Comparison of ENCODE assay signal across 8 cellular contexts in genomic region chr1:116374340-116375164, GRCh38. TPM values are rescaled to one million over a fixed set of nuclear protein-coding genes. Genes with fewer than 3 reads are reported as not detected.
DNase-seq lines count a peak whose midpoint lies in the region; ATAC-seq, FAIRE-seq and TF ChIP-seq lines count a peak whose summit lies in the region.

No MANE protein-coding gene starts in this region.

- peaks cover 40% of the 10 kb centered on the region for H3K4me1 ChIP-seq in Caco-2
- H3K4me1 ChIP-seq in subcutaneous abdominal adipose tissue (ENCODE audit: control insufficient read depth in 5 of 5, insufficient read depth in 5 of 5, low read length in 5 of 5), result peaks cover 19 to 65% (median 60%) of the 10 kb centered on the region in 5 donors

- peaks cover 44% of the 10 kb centered on the region for H3K36me3 Mint-ChIP-seq in Caco-2 (ENCODE audit: insufficient read depth, unreplicated experiment)
- no peaks in the 10 kb centered on the region for H3K36me3 Mint-ChIP-seq in brain

- H3K27ac Mint-ChIP-seq in Caco-2 (ENCODE audit: unreplicated experiment) (peak overlapping the region; percentile 64), brain (peak overlapping the region; percentile 91 to 97 (median 96))

- H3K4me3 Mint-ChIP-seq in Caco-2 (ENCODE audit: unreplicated experiment), result peak overlapping the region; percentile 89
- H3K4me3 Mint-ChIP-seq in brain, result peak overlapping the region; percentile 97 to 99 (median 98)

- H3K9me3 Mint-ChIP-seq in Caco-2 (ENCODE audit: unreplicated experiment) (no peaks in the 10 kb centered on the region), brain (peaks cover 0 to 2% (median 0%) of the 10 kb centered on the region in 5 experiments)

- CTCF ChIA-PET in Caco-2 (lab: Charles Lee), result no interaction called here

- no peak for FAIRE-seq in frontal cortex (lab: Jason Lieb, UNC)

- no peaks in the 10 kb centered on the region for H3K9me3 ChIP-seq in Caco-2
- no peaks in the 10 kb centered on the region for H3K9me3 ChIP-seq in subcutaneous abdominal adipose tissue (ENCODE audit: control insufficient read depth in 5 of 5, low read length in 5 of 5)

- peak overlapping the region; percentile 68 to 83 (median 75) for H3K9ac ChIP-seq in subcutaneous abdominal adipose tissue (ENCODE audit: low read length in 5 of 5)

- TF ChIP-seq CTCF in Caco-2 (IDR thresholded peaks at IDR 0.05; ENCODE audit: insufficient read depth in 1 of 2, low read depth in 1 of 2, low read length in 1 of 2, severe bottlenecking in 1 of 2, unreplicated experiment in 1 of 2) (no peak), brain (conservative IDR thresholded peaks at IDR 0.05) (no peak)

- intact Hi-C loops in Caco-2 (cut with micrococcal nuclease; ENCODE audit: unreplicated experiment), result loop anchor here (5.0 kb wide), 2 partner anchors 103 to 113 kb away; no protein-coding TSS in a partner anchor
- intact Hi-C loops in left colon (cut with DNase I, micrococcal nuclease), result no loop called here

- POLR2A ChIA-PET in Caco-2 (lab: Charles Lee), result no interaction called here

- peak; percentile 9 for ATAC-seq in left colon
- ATAC-seq in GM19452 (IDR thresholded peaks at IDR 0.05; ENCODE audit: unreplicated experiment), result no peak

- H3K4me3 ChIP-seq in Caco-2 (ENCODE audit: low read depth, low read length) (peak overlapping the region; percentile 86), subcutaneous abdominal adipose tissue (ENCODE audit: low read depth in 1 of 5, low read length in 5 of 5) (peak overlapping the region; percentile 85 to 87 (median 85))

- H3K27me3 Mint-ChIP-seq in Caco-2 (ENCODE audit: insufficient read depth, unreplicated experiment) (no peaks in the 10 kb centered on the region), brain (peaks cover 10% of the 10 kb centered on the region)

- peak overlapping the region; percentile 82 for H3K27ac ChIP-seq in subcutaneous abdominal adipose tissue (ENCODE audit: low read depth, low read length)

- no peaks in the 10 kb centered on the region for H3K27me3 ChIP-seq in Caco-2 (replicated peaks; ENCODE audit: control insufficient read depth, insufficient read depth, low read length)
- no peaks in the 10 kb centered on the region for H3K27me3 ChIP-seq in subcutaneous abdominal adipose tissue (ENCODE audit: control insufficient read depth in 5 of 5, insufficient read depth in 4 of 5, low read length in 5 of 5)

- no peaks in the 10 kb centered on the region for H3K36me3 ChIP-seq in Caco-2 (ENCODE audit: control insufficient read depth, insufficient read depth, low read length)
- H3K36me3 ChIP-seq in subcutaneous abdominal adipose tissue (ENCODE audit: control insufficient read depth in 5 of 5, insufficient read depth in 5 of 5, low read length in 5 of 5), result no peaks in the 10 kb centered on the region

- BruUV-seq in Caco-2 (replicated peaks; lab: Mats Ljungman, UMichigan), result no TSS peak

- peaks cover 31% of the 10 kb centered on the region for H3K4me1 Mint-ChIP-seq in Caco-2 (ENCODE audit: low read depth, unreplicated experiment)
- peaks cover 56% of the 10 kb centered on the region for H3K4me1 Mint-ChIP-seq in brain

- DNase-seq in Caco-2 (no peak), NCI-H2227 (lab: John Stamatoyannopoulos, UW; ENCODE audit: unreplicated experiment) (peak; percentile 44), left colon (peak in 1 of 2 donors; percentile 43), KG1 (lab: John Stamatoyannopoulos, UW) (no peak), frontal cortex (ENCODE audit: low spot score in 2 of 2) (no peak)

RNA-seq across cellular contexts. Expression of gene ATP1A1, which starts 1.5 kb away (rescaled TPM):
- total RNA-seq in Caco-2 (2022) (479 and 508 TPM in 2 replicates), left colon (1,000 to 10,000 TPM; 1,822 to 3,252 TPM), frontal cortex (79.9 TPM)
- polyA plus RNA-seq in brain (ENCODE audit: insufficient read depth, low read depth, low replicate concordance), result 432 TPM
